In the genomic region with DNA sequence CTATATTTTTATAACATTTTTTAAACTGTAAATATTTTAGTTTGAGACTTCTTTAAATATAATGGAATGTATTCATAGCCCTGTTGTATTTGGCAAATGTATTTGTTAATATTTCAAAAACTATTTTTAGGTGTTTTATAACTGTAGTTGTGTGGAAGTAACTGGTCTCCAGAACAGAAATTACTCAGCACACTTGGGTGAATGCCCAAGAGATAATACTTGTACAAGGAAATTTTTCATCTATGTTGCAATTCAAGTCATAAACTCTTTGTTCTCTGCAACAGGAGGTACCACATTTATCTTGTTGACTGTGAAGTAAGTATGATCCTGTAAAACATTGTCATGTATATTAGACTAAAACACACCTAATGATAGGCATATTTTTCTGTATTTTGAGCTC, we compare ENCODE assay signal across 19 cellular contexts.
DNase-seq lines count a peak whose midpoint lies in the region; ATAC-seq, FAIRE-seq and TF ChIP-seq lines count a peak whose summit lies in the region.
"Had no signal": no experiment of that assay in that cellular context is flagged by ENCODE, and none has a peak within 500 bp of the region (broad histone marks: within the 10 kb centered on the region; RNA-seq: fewer than 3 reads in every experiment).

No MANE protein-coding gene starts in this region.

- H3K27ac Mint-ChIP-seq in Calu3 (ENCODE audit: unreplicated experiment) = no peak overlapping the region
- H3K27ac Mint-ChIP-seq: neural progenitor cell; stimulated activated memory B cell treated with anti-CD40 and anti-IgM and Interleukin-4, amounts not matched to agents 10 μg/mL and 1 μg/mL and 100 μg/mL, for 72 hours; type B pancreatic cell had no signal

- dilution Hi-C loops in endothelial cell of umbilical vein (cut with MboI; ENCODE audit: extremely low pct_ligation_motif_present, low sequenced_read_pairs) = no loop called here

- TF ChIP-seq CTCF in Calu3 (IDR thresholded peaks at IDR 0.05; ENCODE audit: unreplicated experiment) (no peak), RWPE2 (IDR thresholded peaks at IDR 0.05; ENCODE audit: poor library complexity, severe bottlenecking) (no peak), endothelial cell of umbilical vein (IDR thresholded peaks at IDR 0.05; ENCODE audit: extremely low read depth in 1 of 2, insufficient read depth in 1 of 2, low read depth in 1 of 2, low read length in 2 of 2) (no peak), prostate gland (IDR thresholded peaks at IDR 0.05) (no peak)

- H3K36me3 Mint-ChIP-seq in Calu3 (ENCODE audit: insufficient read depth, unreplicated experiment) = peaks cover 6% of the 10 kb centered on the region
- H3K36me3 Mint-ChIP-seq: CD8-positive, alpha-beta memory T cell; neural progenitor cell; stimulated activated memory B cell treated with anti-CD40 and anti-IgM and Interleukin-4, amounts not matched to agents 10 μg/mL and 1 μg/mL and 100 μg/mL, for 72 hours; type B pancreatic cell had no signal

- H3K9ac ChIP-seq in endothelial cell of umbilical vein (replicated peaks; ENCODE audit: extremely low read depth, insufficient read depth, low read length) = no peak overlapping the region
- H3K9ac ChIP-seq: neural progenitor cell had no signal

- H3K27me3 ChIP-seq in RWPE2 (ENCODE audit: insufficient read depth, poor library complexity, severe bottlenecking) = no peaks in the 10 kb centered on the region
- H3K27me3 ChIP-seq in endothelial cell of umbilical vein (ENCODE audit: control insufficient read depth in 2 of 2, insufficient read depth in 2 of 2, low read length in 2 of 2) = no peaks in the 10 kb centered on the region
- H3K27me3 ChIP-seq in prostate gland (replicated peaks; ENCODE audit: insufficient read depth) = no peaks in the 10 kb centered on the region
- H3K27me3 ChIP-seq: neural progenitor cell had no signal

- H3K9me3 ChIP-seq in RWPE2 (ENCODE audit: severe bottlenecking) (no peaks in the 10 kb centered on the region), endothelial cell of umbilical vein (replicated peaks; ENCODE audit: control insufficient read depth, insufficient read depth, low read length) (no peaks in the 10 kb centered on the region), prostate gland (no peaks in the 10 kb centered on the region)

- DNase-seq in Calu3 (peak; percentile 9), RWPE2 (ENCODE audit: low spot score) (no peak), endothelial cell of umbilical vein (ENCODE audit: low read depth, low spot score) (peak; percentile 88), prostate gland (ENCODE audit: low spot score) (peak; percentile 56), T-helper 9 cell (no peak), AG20443 (ENCODE audit: low spot score) (no peak), NCI-H2227 (lab: John Stamatoyannopoulos, UW; ENCODE audit: unreplicated experiment) (no peak)
- DNase-seq: activated CD4-positive, alpha-beta T cell treated with anti-CD3 and anti-CD28 coated beads, Interleukin-2, amount 50 U/mL, for 48 hours; activated naive CD4-positive, alpha-beta T cell; anterior cingulate cortex; CD8-positive, alpha-beta memory T cell; DND-41; hippocampal formation; NCI-H146; NCI-H226 had no signal

- H3K4me3 ChIP-seq in RWPE2 (ENCODE audit: severe bottlenecking) (no peak overlapping the region), endothelial cell of umbilical vein (replicated peaks in 1 of 3; ENCODE audit: insufficient read depth in 1 of 3, low read depth in 1 of 3, low read length in 3 of 3) (no peak overlapping the region), prostate gland (no peak overlapping the region)
- H3K4me3 ChIP-seq: neural progenitor cell had no signal

- peaks cover 31% of the 10 kb centered on the region for H3K4me1 Mint-ChIP-seq in Calu3 (ENCODE audit: low read depth, unreplicated experiment)
- H3K4me1 Mint-ChIP-seq: CD8-positive, alpha-beta memory T cell; neural progenitor cell; stimulated activated memory B cell treated with anti-CD40 and anti-IgM and Interleukin-4, amounts not matched to agents 10 μg/mL and 1 μg/mL and 100 μg/mL, for 72 hours had no signal

- no peaks in the 10 kb centered on the region for H3K79me2 ChIP-seq in endothelial cell of umbilical vein (ENCODE audit: control insufficient read depth, insufficient read depth, low read length)

- intact Hi-C loops in Calu3 (cut with micrococcal nuclease; ENCODE audit: unreplicated experiment) = no loop called here
- intact Hi-C loops in endothelial cell of umbilical vein (cut with micrococcal nuclease) = no loop called here
- intact Hi-C loops in prostate gland (cut with DNase I) = no loop called here

- H3K4me2 ChIP-seq in endothelial cell of umbilical vein (ENCODE audit: insufficient read depth, low read length) = no peak overlapping the region
- H3K4me2 ChIP-seq: neural progenitor cell had no signal

- no peaks in the 10 kb centered on the region for H3K27me3 Mint-ChIP-seq in Calu3 (ENCODE audit: unreplicated experiment)
- H3K27me3 Mint-ChIP-seq: CD8-positive, alpha-beta memory T cell; stimulated activated memory B cell treated with anti-CD40 and anti-IgM and Interleukin-4, amounts not matched to agents 10 μg/mL and 1 μg/mL and 100 μg/mL, for 72 hours; type B pancreatic cell had no signal

- no peaks in the 10 kb centered on the region for H3K9me1 ChIP-seq in endothelial cell of umbilical vein (replicated peaks; ENCODE audit: control insufficient read depth, extremely low read depth, insufficient read depth, low read length)

- ATAC-seq in RWPE2 (ENCODE audit: low read depth) (peak; percentile 41; the same call in 1 of the 3 replicates), HG02759 (IDR thresholded peaks at IDR 0.05; ENCODE audit: unreplicated experiment) (no peak)
- ATAC-seq: stimulated activated memory B cell treated with anti-CD40 and anti-IgM and Interleukin-4, amounts not matched to agents 10 μg/mL and 1 μg/mL and 100 μg/mL, for 72 hours had no signal

- no peaks in the 10 kb centered on the region for H3K4me1 ChIP-seq in RWPE2 (ENCODE audit: insufficient read depth, poor library complexity, severe bottlenecking)
- peaks cover 14% of the 10 kb centered on the region for H3K4me1 ChIP-seq in endothelial cell of umbilical vein (ENCODE audit: control insufficient read depth, extremely low read depth, insufficient read depth, low read length)
- H3K4me1 ChIP-seq in prostate gland (replicated peaks) = no peaks in the 10 kb centered on the region
- H3K4me1 ChIP-seq: neural progenitor cell had no signal

- H3K36me3 ChIP-seq in RWPE2 (ENCODE audit: low read depth) = no peaks in the 10 kb centered on the region
- no peaks in the 10 kb centered on the region for H3K36me3 ChIP-seq in endothelial cell of umbilical vein (ENCODE audit: control insufficient read depth in 2 of 2, extremely low read depth in 1 of 2, insufficient read depth in 2 of 2, low read length in 2 of 2)
- H3K36me3 ChIP-seq in prostate gland = no peaks in the 10 kb centered on the region

- POLR2A ChIA-PET in endothelial cell of umbilical vein (lab: Charles Lee) = no interaction called here

- no peak overlapping the region for H3K27ac ChIP-seq in RWPE2 (ENCODE audit: poor library complexity, severe bottlenecking)
- no peak overlapping the region for H3K27ac ChIP-seq in endothelial cell of umbilical vein (ENCODE audit: insufficient read depth, low read depth, low read length)
- no peak overlapping the region for H3K27ac ChIP-seq in prostate gland
- H3K27ac ChIP-seq: neural progenitor cell had no signal

- TF ChIP-seq POLR2A in endothelial cell of umbilical vein (IDR thresholded peaks at IDR 0.05; ENCODE audit: low read depth, low read length) (no peak), prostate gland (IDR thresholded peaks at IDR 0.05) (no peak)

- no peak overlapping the region for H2AFZ ChIP-seq in endothelial cell of umbilical vein (ENCODE audit: low read depth, low read length)
- H2AFZ ChIP-seq: neural progenitor cell had no signal

- H4K20me1 ChIP-seq in endothelial cell of umbilical vein (replicated peaks; ENCODE audit: control insufficient read depth, extremely low read depth, insufficient read depth, low read length) = no peaks in the 10 kb centered on the region

- CTCF ChIA-PET in Calu3 (lab: Charles Lee) = no interaction called here
- CTCF ChIA-PET in endothelial cell of umbilical vein (lab: Charles Lee) = no interaction called here

- no TSS peak for BruUV-seq in Calu3 (replicated peaks; lab: Mats Ljungman, UMichigan)
- BruUV-seq in endothelial cell of umbilical vein (replicated peaks; lab: Mats Ljungman, UMichigan) = no TSS peak

- H3K4me3 Mint-ChIP-seq in Calu3 (ENCODE audit: low read depth, unreplicated experiment) = no peak overlapping the region
- H3K4me3 Mint-ChIP-seq: CD8-positive, alpha-beta memory T cell; neural progenitor cell; stimulated activated memory B cell treated with anti-CD40 and anti-IgM and Interleukin-4, amounts not matched to agents 10 μg/mL and 1 μg/mL and 100 μg/mL, for 72 hours; type B pancreatic cell had no signal

- peak; percentile 75 for FAIRE-seq in endothelial cell of umbilical vein (lab: Jason Lieb, UNC)

- H3K9me3 Mint-ChIP-seq in Calu3 (ENCODE audit: low read depth, unreplicated experiment) = no peaks in the 10 kb centered on the region
- H3K9me3 Mint-ChIP-seq: neural progenitor cell, type B pancreatic cell had no signal

TF ChIP-seq in endothelial cell of umbilical vein, 7 proteins besides CTCF, POLR2A, EP300 and RAD21:
- no peak for TF ChIP-seq JUN (IDR thresholded peaks at IDR 0.05; ENCODE audit: borderline replicate concordance, insufficient read depth, insufficient read length, low read depth)
- TF ChIP-seq EZH2 (IDR thresholded peaks at IDR 0.05; ENCODE audit: borderline replicate concordance, low read depth, low read length, severe bottlenecking) = no peak
- no peak for TF ChIP-seq FOS (IDR thresholded peaks at IDR 0.05; ENCODE audit: borderline replicate concordance, insufficient read depth, low read length)
- TF ChIP-seq MYC (IDR thresholded peaks at IDR 0.05; ENCODE audit: low read depth, low read length) = no peak
- no peak for TF ChIP-seq POLR2AphosphoS5 (IDR thresholded peaks at IDR 0.05; ENCODE audit: insufficient read depth, low read depth, low read length)
- no peak for TF ChIP-seq GATA2 (IDR thresholded peaks at IDR 0.05; ENCODE audit: insufficient read depth, insufficient read length, low read depth, low read length)
- TF ChIP-seq, protein P1, sequence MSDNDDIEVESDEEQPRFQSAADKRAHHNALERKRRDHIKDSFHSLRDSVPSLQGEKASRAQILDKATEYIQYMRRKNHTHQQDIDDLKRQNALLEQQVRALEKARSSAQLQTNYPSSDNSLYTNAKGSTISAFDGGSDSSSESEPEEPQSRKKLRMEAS (IDR thresholded peaks at IDR 0.05; ENCODE audit: insufficient read depth, insufficient read length) = no peak

Comparison
In these comparisons a context has a peak if more than half of its experiments do, and no peak if none do; other contexts are left out.
1. DNase-seq: peak in Calu3 (single experiment), endothelial cell of umbilical vein (single experiment) and prostate gland (single experiment); none in RWPE2 (single experiment), T-helper 9 cell (single experiment), AG20443 (single experiment) and NCI-H2227 (single experiment).